1 cellular context compared by ENCODE assay signal in genomic region chr3:23824699-23825444, GRCh38.
TF ChIP-seq lines count a peak whose summit lies in the region.

No MANE protein-coding gene starts in this region.

TF ChIP-seq in K562, 482 proteins besides CTCF, POLR2A, EP300 and RAD21 (continued from another document):
- TF ChIP-seq REST (CRISPR knock-in tag; IDR thresholded peaks at IDR 0.05; ENCODE audit: low read depth) (no peak), WHSC1 (IDR thresholded peaks at IDR 0.05; ENCODE audit: low read length) (no peak), MCM3 (IDR thresholded peaks at IDR 0.05) (no peak), RCOR1 (IDR thresholded peaks at IDR 0.05; ENCODE audit: borderline replicate concordance in 1 of 2, low read depth in 2 of 2, low read length in 2 of 2) (no peak), UBTF (IDR thresholded peaks at IDR 0.05; ENCODE audit: borderline replicate concordance in 1 of 2, low read depth in 2 of 2, low read length in 2 of 2) (no peak), RFX7 (CRISPR knock-in tag; IDR thresholded peaks at IDR 0.05) (no peak), PTTG1 (tag; IDR thresholded peaks at IDR 0.05; ENCODE audit: low read depth) (no peak), NELFE (IDR thresholded peaks at IDR 0.05; ENCODE audit: insufficient read depth, insufficient read length) (no peak), SAFB (IDR thresholded peaks at IDR 0.05; ENCODE audit: borderline replicate concordance, low read depth, low read length) (no peak), ETS2 (tag; IDR thresholded peaks at IDR 0.05; ENCODE audit: borderline replicate concordance, poor library complexity, severe bottlenecking) (no peak), CHCHD3 (CRISPR knock-in tag; IDR thresholded peaks at IDR 0.05) (no peak), THRA (IDR thresholded peaks at IDR 0.05) (no peak), KLF13 (tag; IDR thresholded peaks at IDR 0.05; ENCODE audit: borderline replicate concordance, low read depth) (no peak), PKNOX1 (IDR thresholded peaks at IDR 0.05) (0 out of 2 replicates have a peak, but pooled peaks have one; percentile 5), MAFG (tag; conservative IDR thresholded peaks at IDR 0.05) (no peak), U2AF2 (optimal IDR thresholded peaks at IDR 0.05; ENCODE audit: low read depth, low read length) (no peak), GTF3C2 (IDR thresholded peaks at IDR 0.05; ENCODE audit: borderline replicate concordance, extremely low read depth, insufficient read length) (no peak), BHLHE40 (IDR thresholded peaks at IDR 0.05; ENCODE audit: low read length) (no peak), BRD4 (IDR thresholded peaks at IDR 0.05) (no peak), SMC3 (conservative IDR thresholded peaks at IDR 0.05; ENCODE audit: insufficient read depth, low read depth, low read length) (no peak), ZNF436 (CRISPR knock-in tag; IDR thresholded peaks at IDR 0.05) (no peak), NR2C2 (CRISPR knock-in tag; IDR thresholded peaks at IDR 0.05) (no peak), NR2C2 (tag; IDR thresholded peaks at IDR 0.05) (peak; percentile 17; the same call in 1 of the 2 replicates), HINFP (tag; conservative IDR thresholded peaks at IDR 0.05; ENCODE audit: low read depth) (no peak), POLR2B (IDR thresholded peaks at IDR 0.05; ENCODE audit: low read depth, partially characterized antibody) (no peak), EWSR1 (IDR thresholded peaks at IDR 0.05; ENCODE audit: borderline replicate concordance, low read depth, partially characterized antibody) (no peak), RFX5 (IDR thresholded peaks at IDR 0.05; ENCODE audit: low read depth, low read length) (no peak), ZNF384 (IDR thresholded peaks at IDR 0.05; ENCODE audit: low read depth, low read length) (peak; percentile 75), FOXA3 (CRISPR knock-in tag; conservative IDR thresholded peaks at IDR 0.05 in 1 of 2, IDR thresholded peaks at IDR 0.05 in 1 of 2) (peak in 1 of 2 experiments; percentile 40; a peak in 1 of 4 replicates), USF2 (CRISPR knock-in tag; IDR thresholded peaks at IDR 0.05) (no peak), HMBOX1 (IDR thresholded peaks at IDR 0.05) (peak; percentile 54), SMARCE1 (IDR thresholded peaks at IDR 0.05) (peak; percentile 32; the same call in 1 of the 2 replicates), ZNF274 (IDR thresholded peaks at IDR 0.05; ENCODE audit: borderline replicate concordance, low read depth, low read length) (no peak), BRD9 (IDR thresholded peaks at IDR 0.05; ENCODE audit: low read depth, partially characterized antibody) (no peak), ZBTB7A (IDR thresholded peaks at IDR 0.05; ENCODE audit: borderline replicate concordance, control insufficient read depth, low read depth, low read length) (no peak), ZNF79 (CRISPR knock-in tag; IDR thresholded peaks at IDR 0.05; ENCODE audit: low read depth) (no peak), ZBTB34 (CRISPR knock-in tag; IDR thresholded peaks at IDR 0.05) (no peak)
